Comparison of ENCODE assay signal across 1 cellular context in the genomic region with DNA sequence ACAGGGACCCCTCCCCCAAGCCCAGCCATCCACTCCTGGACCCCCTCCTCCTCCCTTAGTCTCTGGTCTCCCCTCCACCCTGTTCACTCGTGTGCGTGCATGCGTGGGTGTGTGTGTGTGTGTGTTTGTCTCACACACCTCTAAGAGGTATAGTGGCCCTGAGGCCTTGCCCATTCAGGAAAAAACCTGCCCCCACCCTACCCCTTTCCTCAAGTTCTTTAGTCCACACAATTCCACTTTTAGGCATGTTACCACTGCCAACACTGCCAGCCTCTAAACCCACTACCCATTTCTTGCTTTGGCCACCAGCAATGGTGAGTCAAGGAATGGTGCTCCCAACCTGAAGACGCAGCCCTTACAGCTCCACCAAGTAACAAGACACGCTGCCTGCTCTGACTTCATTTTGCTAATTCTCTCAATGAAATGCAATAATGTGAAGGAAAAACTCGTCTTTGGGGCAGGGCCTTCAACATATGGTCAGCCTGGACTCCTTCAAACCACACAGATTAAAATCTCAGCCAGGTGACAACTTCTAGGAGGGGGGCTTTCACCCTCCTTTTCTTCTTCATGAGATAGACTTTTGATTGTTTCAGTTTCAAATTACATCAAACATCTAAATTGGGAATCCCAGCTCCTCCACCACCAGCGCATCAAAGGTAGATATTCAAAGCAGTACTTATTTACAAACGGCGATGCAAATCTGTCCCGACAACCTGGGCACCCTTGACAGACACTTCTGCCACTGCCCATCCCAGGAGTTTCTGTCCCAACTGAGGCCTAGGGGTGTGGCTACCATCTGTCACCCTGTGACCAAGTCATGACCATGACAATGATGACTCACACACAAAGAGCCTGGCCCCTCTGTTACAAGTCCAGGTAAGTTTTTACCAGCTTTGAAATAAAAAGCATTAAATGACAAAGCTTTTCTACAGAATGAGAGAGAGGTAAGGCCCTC.
TF ChIP-seq lines count a peak whose summit lies in the region.

No MANE protein-coding gene starts in this region.

TF ChIP-seq in GM12878, 131 proteins besides CTCF, POLR2A, EP300 and RAD21 (continued from another document and continues in another):
- TF ChIP-seq, protein P1, sequence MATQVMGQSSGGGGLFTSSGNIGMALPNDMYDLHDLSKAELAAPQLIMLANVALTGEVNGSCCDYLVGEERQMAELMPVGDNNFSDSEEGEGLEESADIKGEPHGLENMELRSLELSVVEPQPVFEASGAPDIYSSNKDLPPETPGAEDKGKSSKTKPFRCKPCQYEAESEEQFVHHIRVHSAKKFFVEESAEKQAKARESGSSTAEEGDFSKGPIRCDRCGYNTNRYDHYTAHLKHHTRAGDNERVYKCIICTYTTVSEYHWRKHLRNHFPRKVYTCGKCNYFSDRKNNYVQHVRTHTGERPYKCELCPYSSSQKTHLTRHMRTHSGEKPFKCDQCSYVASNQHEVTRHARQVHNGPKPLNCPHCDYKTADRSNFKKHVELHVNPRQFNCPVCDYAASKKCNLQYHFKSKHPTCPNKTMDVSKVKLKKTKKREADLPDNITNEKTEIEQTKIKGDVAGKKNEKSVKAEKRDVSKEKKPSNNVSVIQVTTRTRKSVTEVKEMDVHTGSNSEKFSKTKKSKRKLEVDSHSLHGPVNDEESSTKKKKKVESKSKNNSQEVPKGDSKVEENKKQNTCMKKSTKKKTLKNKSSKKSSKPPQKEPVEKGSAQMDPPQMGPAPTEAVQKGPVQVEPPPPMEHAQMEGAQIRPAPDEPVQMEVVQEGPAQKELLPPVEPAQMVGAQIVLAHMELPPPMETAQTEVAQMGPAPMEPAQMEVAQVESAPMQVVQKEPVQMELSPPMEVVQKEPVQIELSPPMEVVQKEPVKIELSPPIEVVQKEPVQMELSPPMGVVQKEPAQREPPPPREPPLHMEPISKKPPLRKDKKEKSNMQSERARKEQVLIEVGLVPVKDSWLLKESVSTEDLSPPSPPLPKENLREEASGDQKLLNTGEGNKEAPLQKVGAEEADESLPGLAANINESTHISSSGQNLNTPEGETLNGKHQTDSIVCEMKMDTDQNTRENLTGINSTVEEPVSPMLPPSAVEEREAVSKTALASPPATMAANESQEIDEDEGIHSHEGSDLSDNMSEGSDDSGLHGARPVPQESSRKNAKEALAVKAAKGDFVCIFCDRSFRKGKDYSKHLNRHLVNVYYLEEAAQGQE (IDR thresholded peaks at IDR 0.05; ENCODE audit: low read depth, low read length): no peak
- TF ChIP-seq, protein P2, sequence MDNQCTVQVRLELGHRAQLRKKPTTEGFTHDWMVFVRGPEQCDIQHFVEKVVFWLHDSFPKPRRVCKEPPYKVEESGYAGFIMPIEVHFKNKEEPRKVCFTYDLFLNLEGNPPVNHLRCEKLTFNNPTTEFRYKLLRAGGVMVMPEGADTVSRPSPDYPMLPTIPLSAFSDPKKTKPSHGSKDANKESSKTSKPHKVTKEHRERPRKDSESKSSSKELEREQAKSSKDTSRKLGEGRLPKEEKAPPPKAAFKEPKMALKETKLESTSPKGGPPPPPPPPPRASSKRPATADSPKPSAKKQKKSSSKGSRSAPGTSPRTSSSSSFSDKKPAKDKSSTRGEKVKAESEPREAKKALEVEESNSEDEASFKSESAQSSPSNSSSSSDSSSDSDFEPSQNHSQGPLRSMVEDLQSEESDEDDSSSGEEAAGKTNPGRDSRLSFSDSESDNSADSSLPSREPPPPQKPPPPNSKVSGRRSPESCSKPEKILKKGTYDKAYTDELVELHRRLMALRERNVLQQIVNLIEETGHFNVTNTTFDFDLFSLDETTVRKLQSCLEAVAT (IDR thresholded peaks at IDR 0.05): no peak
- TF ChIP-seq SREBF2 (IDR thresholded peaks at IDR 0.05; ENCODE audit: low read length): no peak
- TF ChIP-seq ZBTB11 (CRISPR knock-in tag; IDR thresholded peaks at IDR 0.05): no peak
- no peak for TF ChIP-seq KAT2A (conservative IDR thresholded peaks at IDR 0.05; ENCODE audit: control insufficient read depth, low read depth, low read length)
- peak; percentile 53 for TF ChIP-seq IKZF1 (conservative IDR thresholded peaks at IDR 0.05)
- TF ChIP-seq IRF4 (IDR thresholded peaks at IDR 0.05; ENCODE audit: low read depth, low read length): peak; percentile 52; the same call in 1 of the 2 replicates
- TF ChIP-seq, protein P3, sequence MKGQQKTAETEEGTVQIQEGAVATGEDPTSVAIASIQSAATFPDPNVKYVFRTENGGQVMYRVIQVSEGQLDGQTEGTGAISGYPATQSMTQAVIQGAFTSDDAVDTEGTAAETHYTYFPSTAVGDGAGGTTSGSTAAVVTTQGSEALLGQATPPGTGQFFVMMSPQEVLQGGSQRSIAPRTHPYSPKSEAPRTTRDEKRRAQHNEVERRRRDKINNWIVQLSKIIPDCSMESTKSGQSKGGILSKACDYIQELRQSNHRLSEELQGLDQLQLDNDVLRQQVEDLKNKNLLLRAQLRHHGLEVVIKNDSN (IDR thresholded peaks at IDR 0.05; ENCODE audit: borderline replicate concordance, extremely low read length, insufficient read depth, low read depth, low read length): no peak
- TF ChIP-seq CBX5 (IDR thresholded peaks at IDR 0.05; ENCODE audit: low read depth): no peak
- TF ChIP-seq IKZF2 (IDR thresholded peaks at IDR 0.05): peak; percentile 46 to 62; a peak in 3 of 4 replicates
- no peak for TF ChIP-seq NR2C2 (IDR thresholded peaks at IDR 0.05; ENCODE audit: borderline replicate concordance, control insufficient read depth, insufficient read length, low read depth)
- no peak for TF ChIP-seq NFYA (IDR thresholded peaks at IDR 0.05; ENCODE audit: borderline replicate concordance, low read depth, low read length)
- no peak for TF ChIP-seq SREBF1 (IDR thresholded peaks at IDR 0.05; ENCODE audit: low read length)
- TF ChIP-seq ZNF217 (IDR thresholded peaks at IDR 0.05): no peak; the same call in 1 of the 2 replicates
- TF ChIP-seq YBX1 (IDR thresholded peaks at IDR 0.05): no peak
- no peak for TF ChIP-seq ETV6 (conservative IDR thresholded peaks at IDR 0.05 in 1 of 2, IDR thresholded peaks at IDR 0.05 in 1 of 2; ENCODE audit: borderline replicate concordance in 1 of 2, low read depth in 1 of 2)
- peak; percentile 40 for TF ChIP-seq FOXK2 (IDR thresholded peaks at IDR 0.05)
- no peak for TF ChIP-seq ASH2L (IDR thresholded peaks at IDR 0.05; ENCODE audit: borderline replicate concordance, low read depth)
- TF ChIP-seq HDAC6 (IDR thresholded peaks at IDR 0.05; ENCODE audit: unreplicated experiment): no peak
- TF ChIP-seq FOXM1 (IDR thresholded peaks at IDR 0.05; ENCODE audit: low read depth, low read length): peak; percentile 76
- no peak for TF ChIP-seq NKRF (conservative IDR thresholded peaks at IDR 0.05)
- TF ChIP-seq ZBED1 (IDR thresholded peaks at IDR 0.05; ENCODE audit: borderline replicate concordance): peak; percentile 99
- no peak for TF ChIP-seq CHD4 (IDR thresholded peaks at IDR 0.05)
- peak; percentile 91 for TF ChIP-seq JUNB (IDR thresholded peaks at IDR 0.05)
- TF ChIP-seq BCLAF1 (IDR thresholded peaks at IDR 0.05): no peak
- TF ChIP-seq MTA2 (IDR thresholded peaks at IDR 0.05; ENCODE audit: low read depth): peak; percentile 68
- TF ChIP-seq RFX5 (IDR thresholded peaks at IDR 0.05; ENCODE audit: low read depth, low read length): no peak
- TF ChIP-seq, protein P4, sequence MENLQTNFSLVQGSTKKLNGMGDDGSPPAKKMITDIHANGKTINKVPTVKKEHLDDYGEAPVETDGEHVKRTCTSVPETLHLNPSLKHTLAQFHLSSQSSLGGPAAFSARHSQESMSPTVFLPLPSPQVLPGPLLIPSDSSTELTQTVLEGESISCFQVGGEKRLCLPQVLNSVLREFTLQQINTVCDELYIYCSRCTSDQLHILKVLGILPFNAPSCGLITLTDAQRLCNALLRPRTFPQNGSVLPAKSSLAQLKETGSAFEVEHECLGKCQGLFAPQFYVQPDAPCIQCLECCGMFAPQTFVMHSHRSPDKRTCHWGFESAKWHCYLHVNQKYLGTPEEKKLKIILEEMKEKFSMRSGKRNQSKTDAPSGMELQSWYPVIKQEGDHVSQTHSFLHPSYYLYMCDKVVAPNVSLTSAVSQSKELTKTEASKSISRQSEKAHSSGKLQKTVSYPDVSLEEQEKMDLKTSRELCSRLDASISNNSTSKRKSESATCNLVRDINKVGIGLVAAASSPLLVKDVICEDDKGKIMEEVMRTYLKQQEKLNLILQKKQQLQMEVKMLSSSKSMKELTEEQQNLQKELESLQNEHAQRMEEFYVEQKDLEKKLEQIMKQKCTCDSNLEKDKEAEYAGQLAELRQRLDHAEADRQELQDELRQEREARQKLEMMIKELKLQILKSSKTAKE (IDR thresholded peaks at IDR 0.05; ENCODE audit: low read depth, poor library complexity, severe bottlenecking): peak; percentile 81
- TF ChIP-seq TCF12 (IDR thresholded peaks at IDR 0.05; ENCODE audit: low read depth, low read length): peak; percentile 64
- TF ChIP-seq NR2F1 (conservative IDR thresholded peaks at IDR 0.05): peak; percentile 47; the same call in 1 of the 2 replicates
- 0 out of 2 replicates have a peak, but pooled peaks have one; percentile 62 for TF ChIP-seq TBL1XR1 (IDR thresholded peaks at IDR 0.05; ENCODE audit: low read depth, low read length)
- no peak for TF ChIP-seq SRF (IDR thresholded peaks at IDR 0.05; ENCODE audit: low read depth in 2 of 2, low read length in 2 of 2)
- TF ChIP-seq GABPA (IDR thresholded peaks at IDR 0.05; ENCODE audit: low read depth): no peak
- TF ChIP-seq MYC (IDR thresholded peaks at IDR 0.05; ENCODE audit: insufficient read depth, insufficient read length, insufficient replicate concordance, low read length, severe bottlenecking): no peak
- peak; percentile 57; the same call in 1 of the 2 replicates for TF ChIP-seq CREM (IDR thresholded peaks at IDR 0.05; ENCODE audit: low read depth)
- no peak for TF ChIP-seq TAF1 (IDR thresholded peaks at IDR 0.05; ENCODE audit: borderline replicate concordance, low read depth, low read length)
- TF ChIP-seq PML (IDR thresholded peaks at IDR 0.05; ENCODE audit: low read length): 0 out of 2 replicates have a peak, but pooled peaks have one; percentile 56
- TF ChIP-seq EZH2 (IDR thresholded peaks at IDR 0.05; ENCODE audit: borderline replicate concordance, control insufficient read depth, low read depth, low read length): no peak
- TF ChIP-seq, protein P5, sequence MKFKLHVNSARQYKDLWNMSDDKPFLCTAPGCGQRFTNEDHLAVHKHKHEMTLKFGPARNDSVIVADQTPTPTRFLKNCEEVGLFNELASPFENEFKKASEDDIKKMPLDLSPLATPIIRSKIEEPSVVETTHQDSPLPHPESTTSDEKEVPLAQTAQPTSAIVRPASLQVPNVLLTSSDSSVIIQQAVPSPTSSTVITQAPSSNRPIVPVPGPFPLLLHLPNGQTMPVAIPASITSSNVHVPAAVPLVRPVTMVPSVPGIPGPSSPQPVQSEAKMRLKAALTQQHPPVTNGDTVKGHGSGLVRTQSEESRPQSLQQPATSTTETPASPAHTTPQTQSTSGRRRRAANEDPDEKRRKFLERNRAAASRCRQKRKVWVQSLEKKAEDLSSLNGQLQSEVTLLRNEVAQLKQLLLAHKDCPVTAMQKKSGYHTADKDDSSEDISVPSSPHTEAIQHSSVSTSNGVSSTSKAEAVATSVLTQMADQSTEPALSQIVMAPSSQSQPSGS (IDR thresholded peaks at IDR 0.05; ENCODE audit: low read length): peak; percentile 79; the same call in 1 of the 2 replicates
- TF ChIP-seq GATAD2B (conservative IDR thresholded peaks at IDR 0.05; ENCODE audit: low read depth): no peak
